ENCODE assay signal across 12 cellular contexts in the genomic region with DNA sequence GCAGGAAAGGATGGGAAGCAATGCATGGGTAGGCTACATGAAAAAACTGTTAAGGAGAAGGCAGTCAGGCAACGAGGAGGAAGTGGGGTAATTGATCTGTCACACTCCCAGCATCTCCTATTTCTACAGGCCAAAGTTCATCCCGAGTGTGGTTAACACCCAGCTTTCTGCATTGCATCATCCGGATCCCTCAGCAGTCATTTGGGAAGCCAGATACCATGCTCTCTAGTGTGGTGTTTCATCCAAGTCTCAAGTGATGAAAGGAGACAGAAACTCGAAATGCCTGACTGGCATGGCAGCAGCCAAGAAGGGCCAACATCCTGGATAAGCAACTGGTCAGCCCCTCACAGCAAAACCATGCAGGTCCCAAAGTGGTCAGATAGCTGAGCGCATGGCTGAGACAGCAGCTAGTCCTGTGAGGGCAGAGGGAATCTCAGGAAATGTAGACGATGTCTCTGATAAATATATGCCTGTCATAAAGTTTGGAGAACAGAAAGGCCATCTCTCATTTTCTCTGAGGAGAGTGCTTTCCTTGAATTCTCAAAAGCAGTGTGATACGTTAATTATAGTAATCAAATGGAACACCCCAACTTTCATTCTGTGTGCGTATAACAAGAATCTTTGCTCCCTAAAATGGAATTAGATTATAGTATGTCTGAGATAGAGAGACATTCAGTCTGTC. TPM values are rescaled to one million over a fixed set of nuclear protein-coding genes. Genes with fewer than 3 reads are reported as not detected.
DNase-seq lines count a peak whose midpoint lies in the region; ATAC-seq, FAIRE-seq and TF ChIP-seq lines count a peak whose summit lies in the region.
"Had no signal": no experiment of that assay in that cellular context is flagged by ENCODE, and none has a peak within 500 bp of the region (broad histone marks: within the 10 kb centered on the region; RNA-seq: fewer than 3 reads in every experiment).

No MANE protein-coding gene starts in this region.

- H3K36me3 Mint-ChIP-seq in Caco-2 (ENCODE audit: insufficient read depth, unreplicated experiment) = no peaks in the 10 kb centered on the region
- H3K36me3 Mint-ChIP-seq in activated CD4-positive, alpha-beta memory T cell treated with anti-CD3 and anti-CD28 coated beads for 36 hours = no peaks in the 10 kb centered on the region

- H3K27me3 Mint-ChIP-seq in Caco-2 (ENCODE audit: insufficient read depth, unreplicated experiment) = no peaks in the 10 kb centered on the region
- H3K27me3 Mint-ChIP-seq in activated CD4-positive, alpha-beta memory T cell treated with anti-CD3 and anti-CD28 coated beads for 36 hours = no peaks in the 10 kb centered on the region

- no peak for FAIRE-seq in GM12892 (lab: Jason Lieb, UNC)

- in situ Hi-C loops in brain microvascular endothelial cell (cut with HindIII; ENCODE audit: low pct_ligation_motif_present, low sequenced_read_pairs) = no loop called here

- TF ChIP-seq POLR2A in right lobe of liver (IDR thresholded peaks at IDR 0.05) (no peak), GM12892 (IDR thresholded peaks at IDR 0.05; ENCODE audit: low read depth, low read length) (no peak)

- 0 out of 2 replicates have a peak overlapping the region, but pooled peaks have one; percentile 21 for H2AFZ ChIP-seq in Karpas-422 (ENCODE audit: low read length)

- no peaks in the 10 kb centered on the region for H3K9me3 Mint-ChIP-seq in Caco-2 (ENCODE audit: unreplicated experiment)
- H3K9me3 Mint-ChIP-seq in activated CD4-positive, alpha-beta memory T cell treated with anti-CD3 and anti-CD28 coated beads for 36 hours = no peaks in the 10 kb centered on the region
- H3K9me3 Mint-ChIP-seq: activated CD4-positive, alpha-beta T cell treated with anti-CD3 and anti-CD28 coated beads, Interleukin-2, amount 10 ng/mL, durations not matched to agents 7 days and 5 days had no signal

- no peaks in the 10 kb centered on the region for H3K9me2 ChIP-seq in Karpas-422 (replicated peaks; ENCODE audit: insufficient read depth, low read length)

- WGBS in right lobe of liver (ENCODE audit: insufficient coverage, low coverage, low lambda C conversion rate, missing lambda C conversion rate) = 43% methylated on average over 7 of the region's 8 CpGs

- peak overlapping the region; percentile 23 for H3K4me3 Mint-ChIP-seq in Caco-2 (ENCODE audit: unreplicated experiment)
- no peak overlapping the region for H3K4me3 Mint-ChIP-seq in activated CD4-positive, alpha-beta memory T cell treated with anti-CD3 and anti-CD28 coated beads for 36 hours
- H3K4me3 Mint-ChIP-seq: activated CD4-positive, alpha-beta T cell treated with anti-CD3 and anti-CD28 coated beads, Interleukin-2, amount 10 ng/mL, durations not matched to agents 7 days and 5 days had no signal

- H3K4me2 ChIP-seq in Karpas-422 (ENCODE audit: low read depth, low read length, poor library complexity, severe bottlenecking) = no peak overlapping the region

- peaks cover 22% of the 10 kb centered on the region for H3K4me1 Mint-ChIP-seq in Caco-2 (ENCODE audit: low read depth, unreplicated experiment)
- no peaks in the 10 kb centered on the region for H3K4me1 Mint-ChIP-seq in activated CD4-positive, alpha-beta memory T cell treated with anti-CD3 and anti-CD28 coated beads for 36 hours (ENCODE audit: low read depth)

- TF ChIP-seq CTCF in Caco-2 (IDR thresholded peaks at IDR 0.05; ENCODE audit: insufficient read depth in 1 of 2, low read depth in 1 of 2, low read length in 1 of 2, severe bottlenecking in 1 of 2, unreplicated experiment in 1 of 2) (no peak), brain microvascular endothelial cell (IDR thresholded peaks at IDR 0.05; ENCODE audit: low read depth, low read length, missing control alignments) (no peak), right lobe of liver (IDR thresholded peaks at IDR 0.05) (no peak)

- CTCF ChIA-PET in Caco-2 (lab: Charles Lee) = interaction anchor here (1.0 kb wide), 1 partner anchor 10 kb away, joined by 3 read pairs; no protein-coding TSS in a partner anchor
- CTCF ChIA-PET in activated CD4-positive, alpha-beta memory T cell treated with anti-CD3 and anti-CD28 coated beads for 36 hours (lab: Charles Lee) = no interaction called here

- H3K4me3 ChIP-seq in Caco-2 (ENCODE audit: low read depth, low read length) = no peak overlapping the region
- H3K4me3 ChIP-seq in Karpas-422 (ENCODE audit: low read length) = no peak overlapping the region
- H3K4me3 ChIP-seq in brain microvascular endothelial cell (ENCODE audit: low read depth, low read length) = no peak overlapping the region
- H3K4me3 ChIP-seq in right lobe of liver = no peak overlapping the region
- H3K4me3 ChIP-seq: Peyer's patch had no signal

- peak; percentile 69 to 74 for DNase-seq in Caco-2
- DNase-seq in Karpas-422 = no peak
- DNase-seq in brain microvascular endothelial cell = peak; percentile 82
- peak in 2 of 3 donors; percentile 29 to 60 for DNase-seq in right lobe of liver
- no peak for DNase-seq in NCI-H1048 (lab: John Stamatoyannopoulos, UW)
- no peak for DNase-seq in GM12892 (ENCODE audit: insufficient read length)
- no peak for DNase-seq in putamen (ENCODE audit: low spot score)
- DNase-seq in activated CD4-positive, alpha-beta memory T cell treated with anti-CD3 and anti-CD28 coated beads for 36 hours = no peak
- DNase-seq: activated CD4-positive, alpha-beta T cell treated with anti-CD3 and anti-CD28 coated beads, Interleukin-2, amount 10 ng/mL, durations not matched to agents 7 days and 5 days; amniotic stem cell; nucleus accumbens had no signal

- H3K9ac ChIP-seq in Karpas-422 (ENCODE audit: low read length) = no peak overlapping the region

- no peaks in the 10 kb centered on the region for H3K79me2 ChIP-seq in Karpas-422 (ENCODE audit: low read length)

- no peaks in the 10 kb centered on the region for H3K9me3 ChIP-seq in Caco-2
- H3K9me3 ChIP-seq in Karpas-422 (ENCODE audit: low read length) = no peaks in the 10 kb centered on the region
- H3K9me3 ChIP-seq in right lobe of liver = no peaks in the 10 kb centered on the region
- H3K9me3 ChIP-seq: Peyer's patch had no signal

- H3K4me1 ChIP-seq in Caco-2 (peaks cover 35% of the 10 kb centered on the region), Karpas-422 (ENCODE audit: low read length) (no peaks in the 10 kb centered on the region), right lobe of liver (peaks cover 0 to 15% (median 0%) of the 10 kb centered on the region in 4 donors)
- H3K4me1 ChIP-seq: Peyer's patch had no signal

- ATAC-seq in right lobe of liver = peak; percentile 93 to 96 (median 94)

- H3K27me3 ChIP-seq in Caco-2 (replicated peaks; ENCODE audit: control insufficient read depth, insufficient read depth, low read length) = no peaks in the 10 kb centered on the region
- no peaks in the 10 kb centered on the region for H3K27me3 ChIP-seq in Karpas-422 (ENCODE audit: low read length)
- no peaks in the 10 kb centered on the region for H3K27me3 ChIP-seq in brain microvascular endothelial cell (replicated peaks)
- no peaks in the 10 kb centered on the region for H3K27me3 ChIP-seq in right lobe of liver
- H3K27me3 ChIP-seq: Peyer's patch had no signal

- intact Hi-C loops in Caco-2 (cut with micrococcal nuclease; ENCODE audit: unreplicated experiment) = loop anchor here (1.0 kb wide), 2 partner anchors 19 to 25 kb away; a partner anchor contains a TSS
- intact Hi-C loops in right lobe of liver (cut with DNase I) = no loop called here
- intact Hi-C loops in activated CD4-positive, alpha-beta memory T cell treated with anti-CD3 and anti-CD28 coated beads for 36 hours (cut with micrococcal nuclease) = no loop called here

- TSS peak; percentile 97 for BruUV-seq in Caco-2 (replicated peaks; lab: Mats Ljungman, UMichigan)

- H3K27ac ChIP-seq in Karpas-422 (ENCODE audit: low read length) = no peak overlapping the region
- no peak overlapping the region for H3K27ac ChIP-seq in brain microvascular endothelial cell
- H3K27ac ChIP-seq in right lobe of liver = peak overlapping the region in 1 of 3 donors; percentile 34

- H3K36me3 ChIP-seq in Caco-2 (ENCODE audit: control insufficient read depth, insufficient read depth, low read length) (no peaks in the 10 kb centered on the region), Karpas-422 (ENCODE audit: insufficient read depth, low read length) (no peaks in the 10 kb centered on the region), brain microvascular endothelial cell (replicated peaks) (no peaks in the 10 kb centered on the region), right lobe of liver (no peaks in the 10 kb centered on the region)
- H3K36me3 ChIP-seq: Peyer's patch had no signal

- peak overlapping the region; percentile 75 for H3K27ac Mint-ChIP-seq in Caco-2 (ENCODE audit: unreplicated experiment)
- no peak overlapping the region for H3K27ac Mint-ChIP-seq in activated CD4-positive, alpha-beta memory T cell treated with anti-CD3 and anti-CD28 coated beads for 36 hours
- H3K27ac Mint-ChIP-seq: activated CD4-positive, alpha-beta T cell treated with anti-CD3 and anti-CD28 coated beads, Interleukin-2, amount 10 ng/mL, durations not matched to agents 7 days and 5 days had no signal

- POLR2A ChIA-PET in Caco-2 (lab: Charles Lee) = interaction anchor here (0.5 kb wide), 1 partner anchor 222 kb away, joined by 9 read pairs; no protein-coding TSS in a partner anchor
- POLR2A ChIA-PET in activated CD4-positive, alpha-beta memory T cell treated with anti-CD3 and anti-CD28 coated beads for 36 hours (lab: Charles Lee) = no interaction called here

- no peaks in the 10 kb centered on the region for H4K20me1 ChIP-seq in Karpas-422 (ENCODE audit: insufficient read depth, low read depth, low read length)

RNA-seq across cellular contexts. Expression of a gene that starts 24.8 kb away (rescaled TPM):
- total RNA-seq in Caco-2 (2022) (322 and 332 TPM in 2 replicates), right lobe of liver (10 to 100 TPM; 22.4 to 70.4 (median 54.8) TPM)
- 51.7 and 62.7 TPM in 2 replicates for total RNA-seq in Karpas-422 (2014; rRNA removed; shearing (Covaris generic); ENCODE audit: low replicate concordance)
- 303 TPM for polyA plus RNA-seq in GM12892 (2012; ENCODE audit: missing spikeins)
- total RNA-seq in activated CD4-positive, alpha-beta memory T cell treated with anti-CD3 and anti-CD28 coated beads for 36 hours = 100 to 1,000 TPM; 303 to 311 TPM

Comparison
In these comparisons a context has a peak if more than half of its experiments do, and no peak if none do; other contexts are left out.
1. DNase-seq: peak in Caco-2 (2 of 2), brain microvascular endothelial cell (single experiment) and right lobe of liver (2 of 3); none in Karpas-422 (single experiment), NCI-H1048 (single experiment), GM12892 (single experiment), putamen (single experiment) and activated CD4-positive, alpha-beta memory T cell treated with anti-CD3 and anti-CD28 coated beads for 36 hours (single experiment).